30 cellular contexts compared by ENCODE assay signal in genomic region chr2:164142755-164143154, GRCh38.
"Had no signal": no experiment of that assay in that cellular context is flagged by ENCODE, and none has a peak within 500 bp of the region (broad histone marks: within the 10 kb centered on the region; RNA-seq: fewer than 3 reads in every experiment).

No MANE protein-coding gene starts in this region.

- H3K27me3 Mint-ChIP-seq: dendritic cell treated with granulocyte-macrophage colony-stimulating factor and Interleukin-4, amounts not matched to agents 40 ng/mL and 50 ng/mL, for 4 days; effector memory CD8-positive, alpha-beta T cell had no signal

- H3K4me3 ChIP-seq: colonic mucosa, coronary artery, dorsolateral prefrontal cortex, esophagus muscularis mucosa, esophagus squamous epithelium, gastrocnemius medialis, gastroesophageal sphincter, heart left ventricle, heart right ventricle, hepatocyte had no signal

- H3K4me1 ChIP-seq: colonic mucosa, esophagus muscularis mucosa, esophagus squamous epithelium, gastrocnemius medialis, gastroesophageal sphincter, heart left ventricle, heart right ventricle had no signal

- DNase-seq: colonic mucosa; cortex of kidney; dermis blood vessel endothelial cell; dorsolateral prefrontal cortex; effector CD4-positive, alpha-beta T cell; effector CD8-positive, alpha-beta T cell; effector memory CD4-positive, alpha-beta T cell; effector memory CD8-positive, alpha-beta T cell; endodermal cell; erythroblast; esophagus squamous epithelium; foreskin fibroblast; foreskin keratinocyte; foreskin melanocyte; gastrocnemius medialis; glutamatergic neuron; head of caudate nucleus; heart right ventricle had no signal

- FAIRE-seq: colon, endometrium, endothelial cell of umbilical vein, frontal cortex had no signal

- H3K36me3 ChIP-seq: colonic mucosa, esophagus muscularis mucosa, esophagus squamous epithelium, gastrocnemius medialis, gastroesophageal sphincter, heart left ventricle, heart right ventricle had no signal

- H3K4me1 Mint-ChIP-seq: endodermal cell had no signal

- H3K4me2 ChIP-seq: hepatocyte had no signal

- H3K9me3 Mint-ChIP-seq: endodermal cell had no signal

- H3K27ac ChIP-seq: colonic mucosa, coronary artery, dorsolateral prefrontal cortex, epithelial cell of prostate, esophagus muscularis mucosa, esophagus squamous epithelium, foreskin keratinocyte, gastrocnemius medialis, gastroesophageal sphincter, heart left ventricle, heart right ventricle, hepatocyte had no signal

- ATAC-seq: effector memory CD8-positive, alpha-beta T cell; esophagus mucosa; foreskin keratinocyte; gastrocnemius medialis; gastroesophageal sphincter; heart left ventricle; heart right ventricle had no signal

- H3K9me3 ChIP-seq: colonic mucosa, esophagus muscularis mucosa, esophagus squamous epithelium, gastrocnemius medialis, gastroesophageal sphincter, heart left ventricle, heart right ventricle had no signal

- H3K4me3 Mint-ChIP-seq: dendritic cell treated with granulocyte-macrophage colony-stimulating factor and Interleukin-4, amounts not matched to agents 40 ng/mL and 50 ng/mL, for 4 days; effector memory CD8-positive, alpha-beta T cell; endodermal cell had no signal

- H3K27ac Mint-ChIP-seq: dendritic cell treated with granulocyte-macrophage colony-stimulating factor and Interleukin-4, amounts not matched to agents 40 ng/mL and 50 ng/mL, for 4 days; effector memory CD8-positive, alpha-beta T cell; endodermal cell had no signal
